In genomic region chr3:117885046-117885445, GRCh38 we compare ENCODE assay signal across 14 cellular contexts.
A peak's percentile ranks its signal among the peaks of the same experiment; 100 is the strongest.
DNase-seq lines count a peak whose midpoint lies in the region; ATAC-seq and TF ChIP-seq lines count a peak whose summit lies in the region.
"Had no signal": no experiment of that assay in that cellular context is flagged by ENCODE, and none has a peak within 500 bp of the region (broad histone marks: within the 10 kb centered on the region; RNA-seq: fewer than 3 reads in every experiment).

No MANE protein-coding gene starts in this region.

- peak overlapping the region; percentile 52 for H3K4me2 ChIP-seq in OCI-LY7 (ENCODE audit: low read length)

- no peaks in the 10 kb centered on the region for H4K20me1 ChIP-seq in OCI-LY7 (ENCODE audit: insufficient read depth, low read length)

- peaks cover 2 to 5% of the 10 kb centered on the region in 2 donors for H3K9me3 Mint-ChIP-seq in stimulated activated naive B cell treated with anti-CD40 and anti-IgM and Interleukin-4, amounts not matched to agents 10 μg/mL and 1 μg/mL and 100 μg/mL, for 72 hours
- H3K9me3 Mint-ChIP-seq: activated naive CD4-positive, alpha-beta T cell treated with anti-CD3 and anti-CD28 coated beads, Interleukin-2, amount 10 ng/mL, durations not matched to agents 7 days and 5 days had no signal

- DNase-seq in SKM-1 treated with dmso at 0.1 percent for 144 hours (lab: John Stamatoyannopoulos, UW; ENCODE audit: unreplicated experiment) (peak; percentile 30), SKM-1 (lab: John Stamatoyannopoulos, UW; ENCODE audit: unreplicated experiment) (no peak), OCI-LY7 (ENCODE audit: low spot score) (peak; percentile 35), NCI-H82 treated with DMSO at 0.1 percent for 48 hours (lab: John Stamatoyannopoulos, UW; ENCODE audit: unreplicated experiment) (no peak), SK-N-DZ (ENCODE audit: low spot score) (no peak)
- peak; percentile 68 for DNase-seq in Jurkat, Clone E6-1 (ENCODE audit: low read depth, low spot score)
- no peak for DNase-seq in stimulated activated naive B cell treated with anti-CD40 and anti-IgM and Interleukin-4, amounts not matched to agents 10 μg/mL and 1 μg/mL and 100 μg/mL, for 72 hours
- no peak for DNase-seq in effector CD4-positive, alpha-beta T cell
- DNase-seq: activated CD4-positive, alpha-beta memory T cell treated with anti-CD3 and anti-CD28 coated beads for 36 hours; activated naive CD4-positive, alpha-beta T cell treated with anti-CD3 and anti-CD28 coated beads, Interleukin-2, amount 10 ng/mL, durations not matched to agents 7 days and 5 days; colonic mucosa; NCI-H2171 treated with DMSO at 0.1 percent for 48 hours; stomach; T-helper 1 cell had no signal

- no peak overlapping the region for H3K4me3 ChIP-seq in Jurkat, Clone E6-1 (ENCODE audit: low read length)
- no peak overlapping the region for H3K4me3 ChIP-seq in OCI-LY7 (ENCODE audit: low read depth, low read length, poor library complexity, severe bottlenecking)
- H3K4me3 ChIP-seq: colonic mucosa, stomach had no signal

- no peaks in the 10 kb centered on the region for H3K36me3 Mint-ChIP-seq in stimulated activated naive B cell treated with anti-CD40 and anti-IgM and Interleukin-4, amounts not matched to agents 10 μg/mL and 1 μg/mL and 100 μg/mL, for 72 hours
- H3K36me3 Mint-ChIP-seq: activated CD4-positive, alpha-beta memory T cell treated with anti-CD3 and anti-CD28 coated beads for 36 hours; activated naive CD4-positive, alpha-beta T cell treated with anti-CD3 and anti-CD28 coated beads, Interleukin-2, amount 10 ng/mL, durations not matched to agents 7 days and 5 days had no signal

- intact Hi-C loops in OCI-LY7 (cut with micrococcal nuclease; ENCODE audit: unreplicated experiment), result loop anchor here (5.0 kb wide), 1 partner anchor 112 kb away; no protein-coding TSS in a partner anchor

- no peaks in the 10 kb centered on the region for H3K79me2 ChIP-seq in OCI-LY7 (ENCODE audit: insufficient read depth, low read depth, low read length)

- peaks cover 16% of the 10 kb centered on the region for H3K4me1 ChIP-seq in OCI-LY7 (ENCODE audit: insufficient read depth, low read length, poor library complexity, severe bottlenecking)
- H3K4me1 ChIP-seq: colonic mucosa, stomach had no signal

- no peak overlapping the region for H3K27ac Mint-ChIP-seq in stimulated activated naive B cell treated with anti-CD40 and anti-IgM and Interleukin-4, amounts not matched to agents 10 μg/mL and 1 μg/mL and 100 μg/mL, for 72 hours
- H3K27ac Mint-ChIP-seq: activated CD4-positive, alpha-beta memory T cell treated with anti-CD3 and anti-CD28 coated beads for 36 hours; activated naive CD4-positive, alpha-beta T cell treated with anti-CD3 and anti-CD28 coated beads, Interleukin-2, amount 10 ng/mL, durations not matched to agents 7 days and 5 days had no signal

- ATAC-seq in stimulated activated naive B cell treated with anti-CD40 and anti-IgM and Interleukin-4, amounts not matched to agents 10 μg/mL and 1 μg/mL and 100 μg/mL, for 72 hours (replicated peaks), result peak; percentile 52 to 61

- no TSS peak for BruUV-seq in OCI-LY7 (replicated peaks; lab: Mats Ljungman, UMichigan)

- CTCF ChIA-PET in OCI-LY7 (lab: Charles Lee; ENCODE audit: unreplicated experiment), result no interaction called here

- H3K4me3 Mint-ChIP-seq in stimulated activated naive B cell treated with anti-CD40 and anti-IgM and Interleukin-4, amounts not matched to agents 10 μg/mL and 1 μg/mL and 100 μg/mL, for 72 hours, result no peak overlapping the region
- H3K4me3 Mint-ChIP-seq: activated CD4-positive, alpha-beta memory T cell treated with anti-CD3 and anti-CD28 coated beads for 36 hours; activated naive CD4-positive, alpha-beta T cell treated with anti-CD3 and anti-CD28 coated beads, Interleukin-2, amount 10 ng/mL, durations not matched to agents 7 days and 5 days had no signal

- H3K27ac ChIP-seq in OCI-LY7 (ENCODE audit: low read depth, low read length, poor library complexity, severe bottlenecking), result no peak overlapping the region
- H3K27ac ChIP-seq: colonic mucosa, stomach had no signal

- no peak overlapping the region; the same call in 1 of the 2 replicates for H2AFZ ChIP-seq in OCI-LY7 (ENCODE audit: low read length)

- H3K4me1 Mint-ChIP-seq in stimulated activated naive B cell treated with anti-CD40 and anti-IgM and Interleukin-4, amounts not matched to agents 10 μg/mL and 1 μg/mL and 100 μg/mL, for 72 hours, result no peaks in the 10 kb centered on the region
- H3K4me1 Mint-ChIP-seq: activated naive CD4-positive, alpha-beta T cell treated with anti-CD3 and anti-CD28 coated beads, Interleukin-2, amount 10 ng/mL, durations not matched to agents 7 days and 5 days had no signal

- POLR2A ChIA-PET in OCI-LY7 (lab: Charles Lee), result interaction anchor here (1.0 to 1.3 kb wide), 2 partner anchors 22 to 56 kb away, joined by 4 read pairs; no protein-coding TSS in a partner anchor

- H3K27me3 Mint-ChIP-seq in stimulated activated naive B cell treated with anti-CD40 and anti-IgM and Interleukin-4, amounts not matched to agents 10 μg/mL and 1 μg/mL and 100 μg/mL, for 72 hours, result no peaks in the 10 kb centered on the region
- H3K27me3 Mint-ChIP-seq: activated CD4-positive, alpha-beta memory T cell treated with anti-CD3 and anti-CD28 coated beads for 36 hours; activated naive CD4-positive, alpha-beta T cell treated with anti-CD3 and anti-CD28 coated beads, Interleukin-2, amount 10 ng/mL, durations not matched to agents 7 days and 5 days had no signal

- H3K9me2 ChIP-seq in OCI-LY7 (ENCODE audit: insufficient read depth, low read length), result no peaks in the 10 kb centered on the region

- no peaks in the 10 kb centered on the region for H3K9me3 ChIP-seq in OCI-LY7 (ENCODE audit: low read length)
- H3K9me3 ChIP-seq: colonic mucosa, stomach had no signal

- TF ChIP-seq CTCF in OCI-LY7 (conservative IDR thresholded peaks at IDR 0.05; ENCODE audit: low read length), result no peak

- H3K36me3 ChIP-seq in OCI-LY7 (ENCODE audit: insufficient read depth, low read length), result no peaks in the 10 kb centered on the region
- H3K36me3 ChIP-seq: colonic mucosa, stomach had no signal

Comparison
In these comparisons a context has a peak if more than half of its experiments do, and no peak if none do; other contexts are left out.
1. DNase-seq: peak in SKM-1 treated with dmso at 0.1 percent for 144 hours (single experiment), Jurkat, Clone E6-1 (single experiment) and OCI-LY7 (single experiment); none in SKM-1 (single experiment), stimulated activated naive B cell treated with anti-CD40 and anti-IgM and Interleukin-4, amounts not matched to agents 10 μg/mL and 1 μg/mL and 100 μg/mL, for 72 hours (single experiment), NCI-H82 treated with DMSO at 0.1 percent for 48 hours (single experiment), SK-N-DZ (single experiment) and effector CD4-positive, alpha-beta T cell (single experiment).